In genomic region chr12:41220931-41221330, GRCh38 we compare ENCODE assay signal across 32 cellular contexts. TPM values are rescaled to one million over a fixed set of nuclear protein-coding genes. Genes with fewer than 3 reads are reported as not detected.
"Had no signal": no experiment of that assay in that cellular context is flagged by ENCODE, and none has a peak within 500 bp of the region (broad histone marks: within the 10 kb centered on the region; RNA-seq: fewer than 3 reads in every experiment).

No MANE protein-coding gene starts in this region.

- H3K4me3 ChIP-seq: esophagus squamous epithelium, pancreas, prostate gland, sigmoid colon, stomach, tibial artery, upper lobe of right lung had no signal

- DNase-seq: activated CD4-positive, alpha-beta memory T cell treated with anti-CD3 and anti-CD28 coated beads for 36 hours; activated CD4-positive, alpha-beta T cell treated with anti-CD3 and anti-CD28 coated beads, Interleukin-2, amount 10 ng/mL, durations not matched to agents 24 days and 14 days; activated CD8-positive, alpha-beta memory T cell treated with anti-CD3 and anti-CD28 coated beads, Interleukin-2, amount 50 U/mL, for 4 hours; activated effector memory CD4-positive, alpha-beta T cell treated with anti-CD3 and anti-CD28 coated beads, Interleukin-2, amount 50 U/mL, for 16 hours; activated naive CD4-positive, alpha-beta T cell treated with anti-CD3 and anti-CD28 coated beads, Interleukin-2, amount 10 ng/mL, durations not matched to agents 7 days and 5 days; activated naive CD8-positive, alpha-beta T cell treated with anti-CD3 and anti-CD28 coated beads, Interleukin-2, amount 10 ng/mL, durations not matched to agents 7 days and 5 days; activated T-cell treated with anti-CD3 and anti-CD28 coated beads, Interleukin-2, amount 50 U/mL, for 1 hour; brain microvascular endothelial cell; endodermal cell; esophagus squamous epithelium; glutamatergic neuron; islet precursor cell; left cardiac atrium; mammary epithelial cell; naive B cell; nephron progenitor cell; pancreas; sigmoid colon; small intestine; stimulated activated CD4-positive, alpha-beta T cell treated with anti-CD3 and anti-CD28 coated beads, Interleukin-15, amount 100 ng/mL, for 24 hours; stimulated activated CD4-positive, alpha-beta T cell treated with anti-CD3 and anti-CD28 coated beads, Interleukin-2, amount 100 ng/mL, for 24 hours; stimulated activated naive B cell treated with anti-CD40 and anti-IgM and Interleukin-4, amounts not matched to agents 10 μg/mL and 1 μg/mL and 100 μg/mL, for 72 hours; stomach; T-helper 9 cell; tibial artery; upper lobe of right lung; WERI-Rb-1 had no signal

- H3K27ac ChIP-seq: brain microvascular endothelial cell, esophagus squamous epithelium, pancreas, prostate gland, stomach, tibial artery, upper lobe of right lung, WERI-Rb-1 had no signal

- H3K27me3 ChIP-seq: brain microvascular endothelial cell, esophagus squamous epithelium, pancreas, sigmoid colon, stomach, tibial artery, upper lobe of right lung had no signal

- H3K9me3 ChIP-seq: esophagus squamous epithelium, pancreas, prostate gland, sigmoid colon, stomach, tibial artery, upper lobe of right lung had no signal

- H3K4me1 ChIP-seq: esophagus squamous epithelium, pancreas, prostate gland had no signal

- H3K36me3 ChIP-seq: brain microvascular endothelial cell, esophagus squamous epithelium, pancreas, prostate gland, sigmoid colon, stomach, tibial artery, upper lobe of right lung, WERI-Rb-1 had no signal

RNA-seq across cellular contexts. Expression of gene PDZRN4, which starts 32.8 kb away (rescaled TPM):
- total RNA-seq: activated CD4-positive, alpha-beta memory T cell treated with anti-CD3 and anti-CD28 coated beads for 36 hours; activated CD4-positive, alpha-beta T cell treated with anti-CD3 and anti-CD28 coated beads, Interleukin-2, amount 10 ng/mL, durations not matched to agents 24 days and 14 days; activated CD8-positive, alpha-beta memory T cell treated with anti-CD3 and anti-CD28 coated beads for 36 hours; activated naive CD8-positive, alpha-beta T cell treated with anti-CD3 and anti-CD28 coated beads, Interleukin-2, amount 10 ng/mL, durations not matched to agents 7 days and 5 days; activated T-helper 1 cell treated with anti-CD3 and anti-CD28 coated beads, Interleukin-12 subunit alpha, Interleukin-12 subunit beta, Interleukin-2, Interleukin-4 antibody, amounts not matched to agents 30 ng/mL and 10 ng/mL and 1 ng/mL, durations not matched to agents 14 hours and 24 hours and 36 hours; astrocyte; cardiac septum; mammary epithelial cell had no signal
